ENCODE assay signal across 13 cellular contexts in the genomic region with DNA sequence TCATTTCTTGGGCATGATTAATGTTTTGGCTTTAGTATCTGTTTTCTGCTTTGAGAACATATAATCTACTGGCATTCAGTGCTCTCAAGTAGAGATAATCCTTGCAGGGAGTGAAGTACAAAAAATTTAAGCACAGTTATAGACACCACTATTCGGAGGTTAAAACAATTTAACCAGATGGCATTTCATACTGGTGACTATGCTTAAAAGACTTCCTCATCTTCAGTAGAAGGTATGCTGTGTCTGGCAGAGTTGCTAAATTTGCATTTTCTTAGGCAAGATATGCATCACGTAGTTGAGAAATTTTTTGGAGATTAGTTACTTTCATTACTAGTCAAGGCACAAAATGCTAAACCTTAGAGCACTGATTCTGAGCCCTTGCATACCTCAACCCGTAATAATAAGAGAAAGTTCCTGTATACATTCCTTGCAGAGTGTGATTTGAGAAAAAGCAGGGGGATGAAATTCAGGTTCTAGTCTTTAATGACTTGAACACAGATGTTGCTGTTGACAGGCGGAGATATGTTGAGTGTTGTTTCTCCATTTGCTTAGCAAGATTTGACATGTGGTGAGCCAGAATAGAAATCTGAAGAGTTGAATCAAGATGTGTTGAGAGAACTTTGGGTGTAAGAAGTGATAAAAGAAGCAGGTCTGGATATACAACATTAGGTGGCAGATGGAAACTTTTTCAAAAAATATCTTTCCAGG.
DNase-seq lines count a peak whose midpoint lies in the region; ATAC-seq and TF ChIP-seq lines count a peak whose summit lies in the region.
"Had no signal": no experiment of that assay in that cellular context is flagged by ENCODE, and none has a peak within 500 bp of the region (broad histone marks: within the 10 kb centered on the region; RNA-seq: fewer than 3 reads in every experiment).

No MANE protein-coding gene starts in this region.

- ATAC-seq in sciatic nerve, result no peak
- no peak for ATAC-seq in HG03439 (IDR thresholded peaks at IDR 0.05; ENCODE audit: unreplicated experiment)
- ATAC-seq: activated naive CD8-positive, alpha-beta T cell treated with anti-CD3 and anti-CD28 coated beads, Interleukin-2, amount 50 U/mL, for 24 hours had no signal

- H3K4me3 ChIP-seq in fibroblast of the aortic adventitia (ENCODE audit: low read depth, low read length) (no peak overlapping the region), retinal pigment epithelial cell (ENCODE audit: low read length) (no peak overlapping the region)
- H3K4me3 ChIP-seq: tibial artery had no signal

- intact Hi-C loops in sciatic nerve (cut with DNase I), result no loop called here

- TF ChIP-seq CTCF in fibroblast of the aortic adventitia (IDR thresholded peaks at IDR 0.05; ENCODE audit: insufficient read depth, low read length) (no peak), retinal pigment epithelial cell (conservative IDR thresholded peaks at IDR 0.05; ENCODE audit: low read depth, low read length) (no peak)

- peak; percentile 37 for DNase-seq in DMS 273 (lab: John Stamatoyannopoulos, UW; ENCODE audit: unreplicated experiment)
- DNase-seq in DMS 273 treated with DMSO at 0.1 percent for 48 hours (lab: John Stamatoyannopoulos, UW), result no peak
- peak; percentile 74 for DNase-seq in RPMI7951 (ENCODE audit: low read depth)
- peak; percentile 84 for DNase-seq in fibroblast of the aortic adventitia (ENCODE audit: low read depth)
- peak; percentile 18 for DNase-seq in retinal pigment epithelial cell (ENCODE audit: low read depth)
- no peak for DNase-seq in HK-2 (ENCODE audit: unreplicated experiment)
- no peak for DNase-seq in sciatic nerve (ENCODE audit: low spot score)
- DNase-seq: activated CD4-positive, alpha-beta memory T cell treated with anti-CD3 and anti-CD28 coated beads for 36 hours; activated naive CD8-positive, alpha-beta T cell treated with anti-CD3 and anti-CD28 coated beads, Interleukin-2, amount 50 U/mL, for 24 hours; kidney; SW 1271; tibial artery had no signal

Comparison
In these comparisons a context has a peak if more than half of its experiments do, and no peak if none do; other contexts are left out.
1. DNase-seq: peak in DMS 273 (single experiment), RPMI7951 (single experiment), fibroblast of the aortic adventitia (single experiment) and retinal pigment epithelial cell (single experiment); none in DMS 273 treated with DMSO at 0.1 percent for 48 hours (single experiment), HK-2 (single experiment) and sciatic nerve (single experiment).